Comparison of ENCODE assay signal across 18 cellular contexts in the genomic region with DNA sequence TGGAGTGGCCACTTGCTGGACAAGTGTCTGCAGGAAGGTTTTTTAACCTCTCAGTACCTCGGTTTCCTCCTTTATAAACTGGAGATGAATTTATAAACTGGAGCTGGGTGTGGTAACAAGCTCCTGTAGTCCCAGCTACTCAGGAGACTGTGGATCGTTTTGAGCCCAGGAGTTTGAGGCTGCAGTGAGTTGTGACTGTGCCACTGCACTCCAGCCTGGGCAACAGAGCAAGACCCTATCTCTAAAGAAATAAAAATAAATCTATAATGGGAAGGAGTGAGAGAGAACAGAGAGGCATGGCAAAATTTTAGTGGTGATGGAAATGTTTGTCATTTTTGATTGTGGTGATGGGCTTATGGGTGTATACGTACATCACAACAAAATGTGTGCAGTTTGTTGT.
"Had no signal": no experiment of that assay in that cellular context is flagged by ENCODE, and none has a peak within 500 bp of the region (broad histone marks: within the 10 kb centered on the region; RNA-seq: fewer than 3 reads in every experiment).

No MANE protein-coding gene starts in this region.

- H3K9me3 ChIP-seq: mucosa of descending colon, SK-N-SH, spleen, thoracic aorta had no signal

- H3K4me3 Mint-ChIP-seq: activated CD8-positive, alpha-beta T cell treated with anti-CD3 and anti-CD28 coated beads for 36 hours had no signal

- ATAC-seq: activated CD8-positive, alpha-beta T cell treated with anti-CD3 and anti-CD28 coated beads for 36 hours; activated T-cell treated with anti-CD3 and anti-CD28 coated beads, Interleukin-2, amount 50 U/mL, for 72 hours; left lobe of liver; mucosa of descending colon; naive thymus-derived CD4-positive, alpha-beta T cell; sciatic nerve had no signal

- H3K27ac ChIP-seq: brain microvascular endothelial cell, hepatocyte, thoracic aorta had no signal

- H3K27ac Mint-ChIP-seq: activated CD8-positive, alpha-beta T cell treated with anti-CD3 and anti-CD28 coated beads for 36 hours; activated naive CD8-positive, alpha-beta T cell; activated T-cell treated with anti-CD3 and anti-CD28 coated beads, Interleukin-2, amount 50 U/mL, for 72 hours had no signal

- H3K36me3 ChIP-seq: brain microvascular endothelial cell, spleen, thoracic aorta had no signal

- H3K9me3 Mint-ChIP-seq: activated CD8-positive, alpha-beta T cell treated with anti-CD3 and anti-CD28 coated beads for 36 hours; activated T-cell treated with anti-CD3 and anti-CD28 coated beads, Interleukin-2, amount 50 U/mL, for 72 hours had no signal

- H3K4me3 ChIP-seq: hepatocyte, mucosa of descending colon, spleen, thoracic aorta had no signal

- DNase-seq: activated CD4-positive, alpha-beta T cell treated with anti-CD3 and anti-CD28 coated beads for 1 hour; activated CD8-positive, alpha-beta memory T cell treated with anti-CD3 and anti-CD28 coated beads, Interleukin-2, amount 50 U/mL, for 48 hours; activated CD8-positive, alpha-beta T cell treated with anti-CD3 and anti-CD28 coated beads for 36 hours; activated gamma-delta T cell treated with Interleukin-2 at 50 U/mL for 16 hours; activated T-cell treated with anti-CD3 and anti-CD28 coated beads, Interleukin-2, amount 50 U/mL, for 72 hours; brain microvascular endothelial cell; dermis blood vessel endothelial cell; mammary epithelial cell; mucosa of descending colon; naive thymus-derived CD4-positive, alpha-beta T cell; SK-N-SH; spleen; T-helper 1 cell had no signal
